Comparison of ENCODE assay signal across 19 cellular contexts in the genomic region with DNA sequence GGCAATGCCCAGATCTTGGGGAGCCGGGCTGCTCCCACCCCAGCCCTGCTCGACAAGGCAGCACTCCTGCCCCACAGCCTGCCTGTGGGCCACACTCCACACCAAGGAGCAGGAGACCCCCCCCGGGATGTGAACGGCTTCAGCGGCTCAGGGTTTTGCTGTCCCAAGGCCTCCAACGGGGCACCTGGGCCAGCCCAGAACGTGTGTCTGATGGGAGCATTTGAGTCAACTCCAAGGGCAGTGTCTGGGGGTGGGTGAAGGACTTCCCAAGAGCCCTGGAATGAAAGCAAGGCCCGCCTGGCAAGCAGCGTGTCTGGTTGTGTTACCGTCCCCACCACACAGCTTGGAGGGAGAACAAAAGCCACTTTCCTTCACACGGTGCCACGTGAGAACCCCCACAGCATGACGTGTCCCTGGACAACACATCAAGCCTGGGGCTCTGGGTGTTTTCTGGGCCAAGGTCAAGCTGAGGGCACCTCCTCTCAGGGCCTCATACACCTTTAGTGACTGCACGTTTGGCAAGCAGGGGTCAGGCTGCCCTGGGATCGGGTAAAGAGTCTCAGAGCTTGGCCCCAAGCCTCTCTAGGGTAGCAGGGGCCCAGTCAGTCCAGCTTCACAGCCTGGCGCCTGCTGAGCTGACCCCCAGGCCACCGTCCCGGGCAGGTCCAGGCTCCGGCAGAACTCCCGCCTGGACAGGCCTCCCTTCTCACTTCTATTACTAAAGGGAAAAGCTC. TPM values are rescaled to one million over a fixed set of nuclear protein-coding genes. Genes with fewer than 3 reads are reported as not detected.
DNase-seq lines count a peak whose midpoint lies in the region; ATAC-seq, FAIRE-seq and TF ChIP-seq lines count a peak whose summit lies in the region.
"Had no signal": no experiment of that assay in that cellular context is flagged by ENCODE, and none has a peak within 500 bp of the region (broad histone marks: within the 10 kb centered on the region; RNA-seq: fewer than 3 reads in every experiment).

No MANE protein-coding gene starts in this region.

- TF ChIP-seq CTCF in left ventricle myocardium inferior (IDR thresholded peaks at IDR 0.05; ENCODE audit: borderline replicate concordance), result no peak
- TF ChIP-seq CTCF in pancreas (IDR thresholded peaks at IDR 0.05), result no peak
- no peak for TF ChIP-seq CTCF in upper lobe of right lung (IDR thresholded peaks at IDR 0.05)
- TF ChIP-seq CTCF in WERI-Rb-1 (IDR thresholded peaks at IDR 0.05; ENCODE audit: low read depth, low read length), result no peak

- ATAC-seq in Right ventricle myocardium inferior (no peak), pancreas (peak; percentile 1 to 33 (median 22)), upper lobe of right lung (no peak)
- no peak for ATAC-seq in activated CD4-positive, alpha-beta T cell treated with anti-CD3 and anti-CD28 coated beads for 36 hours
- ATAC-seq: CD8-positive, alpha-beta T cell; Panc1 had no signal

- no peak for FAIRE-seq in pancreas (lab: Jason Lieb, UNC)

- H3K9me3 ChIP-seq in left ventricle myocardium inferior (replicated peaks), result no peaks in the 10 kb centered on the region
- no peaks in the 10 kb centered on the region for H3K9me3 ChIP-seq in pancreas
- no peaks in the 10 kb centered on the region for H3K9me3 ChIP-seq in upper lobe of right lung
- peaks cover 17% of the 10 kb centered on the region for H3K9me3 ChIP-seq in WERI-Rb-1 (ENCODE audit: severe bottlenecking)
- H3K9me3 ChIP-seq: MG63 had no signal

- no peaks in the 10 kb centered on the region for H3K27me3 Mint-ChIP-seq in activated CD4-positive, alpha-beta T cell treated with anti-CD3 and anti-CD28 coated beads for 36 hours

- H3K4me1 ChIP-seq in left ventricle myocardium inferior (peaks cover 28% of the 10 kb centered on the region), pancreas (peaks cover 25 to 40% (median 39%) of the 10 kb centered on the region in 3 donors), upper lobe of right lung (peaks cover 11% of the 10 kb centered on the region)

- H3K36me3 Mint-ChIP-seq in activated CD4-positive, alpha-beta T cell treated with anti-CD3 and anti-CD28 coated beads for 36 hours (ENCODE audit: low read depth), result peaks cover 2% of the 10 kb centered on the region

- no peak overlapping the region for H3K27ac Mint-ChIP-seq in activated CD4-positive, alpha-beta T cell treated with anti-CD3 and anti-CD28 coated beads for 36 hours

- intact Hi-C loops in Right ventricle myocardium inferior (cut with DNase I), result no loop called here
- intact Hi-C loops in cardiac septum (cut with DNase I), result no loop called here
- intact Hi-C loops in left ventricle myocardium inferior (cut with micrococcal nuclease), result no loop called here
- intact Hi-C loops in pancreas (cut with DNase I), result no loop called here
- intact Hi-C loops in upper lobe of right lung (cut with DNase I), result no loop called here
- intact Hi-C loops in activated CD4-positive, alpha-beta T cell treated with anti-CD3 and anti-CD28 coated beads for 36 hours (cut with DNase I, micrococcal nuclease), result no loop called here

- no peak overlapping the region for H3K27ac ChIP-seq in left ventricle myocardium inferior (replicated peaks)
- peak overlapping the region; percentile 52 to 97 (median 94) for H3K27ac ChIP-seq in pancreas
- H3K27ac ChIP-seq in upper lobe of right lung, result no peak overlapping the region
- H3K27ac ChIP-seq in WERI-Rb-1, result no peak overlapping the region
- H3K27ac ChIP-seq: 22Rv1 had no signal

- H3K4me3 Mint-ChIP-seq in activated CD4-positive, alpha-beta T cell treated with anti-CD3 and anti-CD28 coated beads for 36 hours, result no peak overlapping the region
- H3K4me3 Mint-ChIP-seq: CD8-positive, alpha-beta T cell had no signal

- H3K9me3 Mint-ChIP-seq in activated CD4-positive, alpha-beta T cell treated with anti-CD3 and anti-CD28 coated beads for 36 hours (ENCODE audit: low read depth), result no peaks in the 10 kb centered on the region
- H3K9me3 Mint-ChIP-seq: CD8-positive, alpha-beta T cell had no signal

- H3K4me3 ChIP-seq in left ventricle myocardium inferior, result no peak overlapping the region
- H3K4me3 ChIP-seq in pancreas, result peak overlapping the region in 1 of 4 donors; percentile 46
- H3K4me3 ChIP-seq in upper lobe of right lung, result no peak overlapping the region
- no peak overlapping the region for H3K4me3 ChIP-seq in WERI-Rb-1 (ENCODE audit: low read depth, low read length)
- H3K4me3 ChIP-seq: MG63 had no signal

- H3K4me1 Mint-ChIP-seq in activated CD4-positive, alpha-beta T cell treated with anti-CD3 and anti-CD28 coated beads for 36 hours, result no peaks in the 10 kb centered on the region

- no peaks in the 10 kb centered on the region for H3K27me3 ChIP-seq in left ventricle myocardium inferior (ENCODE audit: low read depth)
- no peaks in the 10 kb centered on the region for H3K27me3 ChIP-seq in pancreas
- no peaks in the 10 kb centered on the region for H3K27me3 ChIP-seq in upper lobe of right lung
- H3K27me3 ChIP-seq in WERI-Rb-1 (ENCODE audit: insufficient read depth, low read depth, severe bottlenecking), result peaks cover 10% of the 10 kb centered on the region
- H3K27me3 ChIP-seq: MG63 had no signal

- WGBS in pancreas, 2 donors, result 40 to 61% methylated on average over 20 of the region's 20 CpGs

- POLR2A ChIA-PET in activated CD4-positive, alpha-beta T cell treated with anti-CD3 and anti-CD28 coated beads for 36 hours (lab: Charles Lee), result no interaction called here

- no peaks in the 10 kb centered on the region for H3K36me3 ChIP-seq in left ventricle myocardium inferior
- H3K36me3 ChIP-seq in pancreas, result no peaks in the 10 kb centered on the region
- H3K36me3 ChIP-seq in upper lobe of right lung, result no peaks in the 10 kb centered on the region
- H3K36me3 ChIP-seq in WERI-Rb-1, result no peaks in the 10 kb centered on the region

- DNase-seq in Right ventricle myocardium inferior (ENCODE audit: missing footprints) (peak; percentile 41), cardiac septum (ENCODE audit: low spot score) (no peak), left ventricle myocardium inferior (peak; percentile 17), pancreas (peak; percentile 53 to 90 (median 74)), upper lobe of right lung (peak; percentile 60), WERI-Rb-1 (no peak), NCI-H2081 treated with DMSO at 0.1 percent for 48 hours (lab: John Stamatoyannopoulos, UW) (no peak)
- DNase-seq in activated CD4-positive, alpha-beta T cell treated with anti-CD3 and anti-CD28 coated beads for 36 hours, result no peak
- DNase-seq: DMS79, HCEC 1CT, Karpas-422, MG63, NCI-H1092, NCI-H146, NCI-H2227 treated with DMSO at 0.1 percent for 48 hours, NCI-H524 had no signal

- CTCF ChIA-PET in activated CD4-positive, alpha-beta T cell treated with anti-CD3 and anti-CD28 coated beads for 36 hours (lab: Charles Lee), result interaction anchor here (1.0 kb wide), 1 partner anchor 252 kb away, joined by 3 read pairs; no protein-coding TSS in a partner anchor

RNA-seq across cellular contexts. Expression of a gene that starts 6.0 kb away (rescaled TPM):
- total RNA-seq in Right ventricle myocardium inferior (0.32 TPM), cardiac septum (0.40 TPM), left ventricle myocardium inferior (0.33 TPM), pancreas (10 to 100 TPM in 4 of 6 donors, 1 to 10 TPM in 2; 5.2 to 23.1 (median 10.6) TPM), upper lobe of right lung (21.2 TPM)
- polyA plus RNA-seq in pancreas, result 10 to 100 TPM in 1 of 2 donors, 1 to 10 TPM in 1; 2.9 to 12.0 TPM
- total RNA-seq in activated CD4-positive, alpha-beta T cell treated with anti-CD3 and anti-CD28 coated beads for 36 hours, result 1 to 10 TPM; 1.6 to 2.2 TPM

Comparison
In these comparisons a context has a peak if more than half of its experiments do, and no peak if none do; other contexts are left out.
1. DNase-seq: peak in Right ventricle myocardium inferior (single experiment), left ventricle myocardium inferior (single experiment), pancreas (6 of 6) and upper lobe of right lung (single experiment); none in cardiac septum (single experiment), activated CD4-positive, alpha-beta T cell treated with anti-CD3 and anti-CD28 coated beads for 36 hours (single experiment), WERI-Rb-1 (single experiment) and NCI-H2081 treated with DMSO at 0.1 percent for 48 hours (single experiment).
2. ATAC-seq: peak in pancreas (4 of 4); none in Right ventricle myocardium inferior (single experiment), upper lobe of right lung (single experiment) and activated CD4-positive, alpha-beta T cell treated with anti-CD3 and anti-CD28 coated beads for 36 hours (single experiment).
3. H3K27ac ChIP-seq: peak in pancreas (4 of 4); none in left ventricle myocardium inferior (single experiment), upper lobe of right lung (single experiment) and WERI-Rb-1 (single experiment).